10 cellular contexts compared by ENCODE assay signal in the genomic region with DNA sequence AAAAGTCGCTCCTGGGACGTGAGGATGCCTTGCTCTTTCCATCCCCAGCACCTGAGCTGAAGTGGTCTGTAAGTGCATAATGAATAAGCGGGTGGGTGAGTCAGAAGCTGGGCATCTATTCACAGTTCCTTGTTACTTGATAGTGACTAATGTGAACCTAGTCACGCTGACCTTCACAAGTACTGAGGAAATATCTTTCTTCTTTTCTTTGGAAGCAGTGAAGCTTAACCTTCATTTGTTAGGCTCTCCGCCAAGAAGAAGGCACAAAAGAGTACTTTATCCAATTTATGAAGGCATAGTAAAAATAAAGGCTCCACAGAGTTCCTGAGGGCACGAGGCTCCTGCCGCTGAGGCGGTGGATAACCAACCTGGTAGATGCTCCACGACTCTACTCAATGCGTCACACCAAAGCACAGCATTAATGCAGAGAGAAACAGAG.
A peak's percentile ranks its signal among the peaks of the same experiment; 100 is the strongest.
DNase-seq lines count a peak whose midpoint lies in the region; ATAC-seq and TF ChIP-seq lines count a peak whose summit lies in the region.
"Had no signal": no experiment of that assay in that cellular context is flagged by ENCODE, and none has a peak within 500 bp of the region (broad histone marks: within the 10 kb centered on the region; RNA-seq: fewer than 3 reads in every experiment).

No MANE protein-coding gene starts in this region.

- intact Hi-C loops in left ventricle myocardium inferior (cut with micrococcal nuclease) = no loop called here

- peaks cover 21% of the 10 kb centered on the region for H3K4me1 ChIP-seq in cardiac muscle cell (ENCODE audit: low read depth)
- H3K4me1 ChIP-seq in left ventricle myocardium inferior = no peaks in the 10 kb centered on the region
- H3K4me1 ChIP-seq in foreskin keratinocyte = no peaks in the 10 kb centered on the region
- H3K4me1 ChIP-seq: psoas muscle had no signal

- H3K9me3 ChIP-seq in cardiac muscle cell (ENCODE audit: low read depth) = no peaks in the 10 kb centered on the region
- H3K9me3 ChIP-seq in left ventricle myocardium inferior (replicated peaks) = no peaks in the 10 kb centered on the region

- H3K36me3 ChIP-seq in cardiac muscle cell = no peaks in the 10 kb centered on the region
- no peaks in the 10 kb centered on the region for H3K36me3 ChIP-seq in left ventricle myocardium inferior

- peak; percentile 17 to 75 for DNase-seq in cardiac muscle cell (ENCODE audit: low read depth in 1 of 2, low spot score in 1 of 2)
- no peak for DNase-seq in left ventricle myocardium inferior
- DNase-seq in RPMI7951 (ENCODE audit: low read depth) = peak; percentile 94
- DNase-seq in foreskin keratinocyte = peak; percentile 46 to 84
- no peak for DNase-seq in stimulated activated CD4-positive, alpha-beta T cell treated with anti-CD3 and anti-CD28 coated beads, Interleukin-4, amount 100 ng/mL, for 24 hours
- no peak for DNase-seq in Ammon's horn (ENCODE audit: low spot score)
- DNase-seq: psoas muscle had no signal

- TF ChIP-seq CTCF in cardiac muscle cell (IDR thresholded peaks at IDR 0.05; ENCODE audit: low read depth, low read length) (no peak), left ventricle myocardium inferior (IDR thresholded peaks at IDR 0.05; ENCODE audit: borderline replicate concordance) (no peak), foreskin keratinocyte (conservative IDR thresholded peaks at IDR 0.05) (no peak)

- peak; percentile 89 for ATAC-seq in foreskin keratinocyte
- ATAC-seq in HG03520 (IDR thresholded peaks at IDR 0.05; ENCODE audit: unreplicated experiment) = no peak
- ATAC-seq in GM21529 (IDR thresholded peaks at IDR 0.05; ENCODE audit: unreplicated experiment) = no peak
- ATAC-seq: psoas muscle, Right ventricle myocardium inferior had no signal

- peak overlapping the region; percentile 51 for H3K27ac ChIP-seq in cardiac muscle cell
- H3K27ac ChIP-seq in left ventricle myocardium inferior (replicated peaks) = no peak overlapping the region
- no peak overlapping the region for H3K27ac ChIP-seq in foreskin keratinocyte
- H3K27ac ChIP-seq: psoas muscle had no signal

- H3K4me3 ChIP-seq in cardiac muscle cell = no peak overlapping the region
- H3K4me3 ChIP-seq in left ventricle myocardium inferior = no peak overlapping the region
- H3K4me3 ChIP-seq: psoas muscle had no signal

- H3K27me3 ChIP-seq in cardiac muscle cell (no peaks in the 10 kb centered on the region), left ventricle myocardium inferior (ENCODE audit: low read depth) (no peaks in the 10 kb centered on the region), foreskin keratinocyte (no peaks in the 10 kb centered on the region)

Comparison
In these comparisons a context has a peak if more than half of its experiments do, and no peak if none do; other contexts are left out.
1. DNase-seq: peak in cardiac muscle cell (2 of 2), RPMI7951 (single experiment) and foreskin keratinocyte (2 of 2); none in left ventricle myocardium inferior (single experiment), stimulated activated CD4-positive, alpha-beta T cell treated with anti-CD3 and anti-CD28 coated beads, Interleukin-4, amount 100 ng/mL, for 24 hours (single experiment) and Ammon's horn (single experiment).